Comparison of ENCODE assay signal across 19 cellular contexts in genomic region chr2:174033163-174033550, GRCh38.
"Had no signal": no experiment of that assay in that cellular context is flagged by ENCODE, and none has a peak within 500 bp of the region (broad histone marks: within the 10 kb centered on the region; RNA-seq: fewer than 3 reads in every experiment).

No MANE protein-coding gene starts in this region.

- H3K27ac ChIP-seq: colonic mucosa, pancreas, tibial artery, uterus had no signal

- H3K4me1 Mint-ChIP-seq: central memory CD8-positive, alpha-beta T cell had no signal

- DNase-seq: activated CD4-positive, alpha-beta T cell treated with anti-CD3 and anti-CD28 coated beads, Interleukin-2, amount 50 U/mL, for 4 hours; activated effector memory CD4-positive, alpha-beta T cell treated with anti-CD3 and anti-CD28 coated beads, Interleukin-2, amount 50 U/mL, for 16 hours; activated naive CD4-positive, alpha-beta T cell treated with anti-CD3 and anti-CD28 coated beads, Interleukin-2, amount 50 U/mL, for 16 hours; activated T-cell treated with anti-CD3 and anti-CD28 coated beads, Interleukin-2, amount 50 U/mL, for 72 hours; aorta; colonic mucosa; foreskin melanocyte; kidney; naive thymus-derived CD8-positive, alpha-beta T cell; pancreas; spleen; stimulated activated naive CD8-positive, alpha-beta T cell treated with anti-CD3 and anti-CD28 coated beads, Interleukin-15, Interleukin-2, amounts not matched to agents 100 U/mL and 50 U/mL, for 24 hours; substantia nigra; tibial artery; uterus had no signal

- H3K4me3 ChIP-seq: colonic mucosa, pancreas, spleen, tibial artery, uterus had no signal

- H3K27me3 ChIP-seq: colonic mucosa, pancreas, spleen, tibial artery, uterus had no signal

- H3K36me3 Mint-ChIP-seq: naive thymus-derived CD8-positive, alpha-beta T cell had no signal

- H3K9me3 Mint-ChIP-seq: activated T-cell treated with anti-CD3 and anti-CD28 coated beads, Interleukin-2, amount 50 U/mL, for 72 hours; central memory CD8-positive, alpha-beta T cell; naive thymus-derived CD8-positive, alpha-beta T cell; T-helper 2 cell treated with Interferon-gamma antibody and Interleukin-4, amounts not matched to agents 5 μg/mL and 100 μg/mL, for 36 hours had no signal

- H3K9me3 ChIP-seq: colonic mucosa, pancreas, spleen, tibial artery, uterus had no signal

- H3K4me1 ChIP-seq: colonic mucosa, pancreas, uterus had no signal

- H3K4me3 Mint-ChIP-seq: activated T-cell treated with anti-CD3 and anti-CD28 coated beads, Interleukin-2, amount 50 U/mL, for 72 hours; central memory CD8-positive, alpha-beta T cell; naive thymus-derived CD8-positive, alpha-beta T cell; T-helper 2 cell treated with Interferon-gamma antibody and Interleukin-4, amounts not matched to agents 5 μg/mL and 100 μg/mL, for 36 hours had no signal

- H3K36me3 ChIP-seq: colonic mucosa, pancreas, spleen, tibial artery, uterus had no signal

- ATAC-seq: activated T-cell treated with anti-CD3 and anti-CD28 coated beads, Interleukin-2, amount 50 U/mL, for 72 hours; left lobe of liver; naive thymus-derived CD8-positive, alpha-beta T cell; sciatic nerve; stimulated activated naive CD8-positive, alpha-beta T cell treated with anti-CD3 and anti-CD28 coated beads, Interleukin-15, Interleukin-2, amounts not matched to agents 100 U/mL and 50 U/mL, for 24 hours had no signal

- H3K27ac Mint-ChIP-seq: activated T-cell treated with anti-CD3 and anti-CD28 coated beads, Interleukin-2, amount 50 U/mL, for 72 hours; T-helper 2 cell treated with Interferon-gamma antibody and Interleukin-4, amounts not matched to agents 5 μg/mL and 100 μg/mL, for 36 hours had no signal
